ENCODE assay signal across 13 cellular contexts in genomic region chr3:123816673-123817207, GRCh38.
DNase-seq lines count a peak whose midpoint lies in the region; ATAC-seq, FAIRE-seq and TF ChIP-seq lines count a peak whose summit lies in the region.
"Had no signal": no experiment of that assay in that cellular context is flagged by ENCODE, and none has a peak within 500 bp of the region (broad histone marks: within the 10 kb centered on the region; RNA-seq: fewer than 3 reads in every experiment).

No MANE protein-coding gene starts in this region.

- TF ChIP-seq POLR2A in upper lobe of left lung (IDR thresholded peaks at IDR 0.05): no peak

- H3K27ac ChIP-seq in astrocyte (ENCODE audit: low read depth, low read length) (peak overlapping the region; percentile 85), upper lobe of left lung (peak overlapping the region in 3 of 4 donors; percentile 30 to 65 (median 51))
- H3K27ac ChIP-seq: neutrophil had no signal

- H3K27me3 ChIP-seq in astrocyte (ENCODE audit: insufficient read depth, low read length) (no peaks in the 10 kb centered on the region), upper lobe of left lung (no peaks in the 10 kb centered on the region)
- H3K27me3 ChIP-seq: neutrophil had no signal

- peak; percentile 70 for FAIRE-seq in astrocyte (lab: Jason Lieb, UNC)
- FAIRE-seq in GM19239 (lab: Jason Lieb, UNC): no peak

- peak overlapping the region; percentile 66 for H3K4me2 ChIP-seq in astrocyte (ENCODE audit: low read length)

- H3K9me3 ChIP-seq in astrocyte (ENCODE audit: insufficient read depth, low read depth, low read length) (no peaks in the 10 kb centered on the region), upper lobe of left lung (no peaks in the 10 kb centered on the region)
- H3K9me3 ChIP-seq: neutrophil had no signal

- 55 to 56% methylated on average over 5 of the region's 5 CpGs for WGBS in upper lobe of left lung, 2 donors

- H3K27ac Mint-ChIP-seq in astrocyte (ENCODE audit: unreplicated experiment): peak overlapping the region; percentile 37
- no peak overlapping the region for H3K27ac Mint-ChIP-seq in activated T-cell treated with anti-CD3 and anti-CD28 coated beads, Interleukin-2, amount 50 U/mL, for 24 hours

- no peaks in the 10 kb centered on the region for H3K27me3 Mint-ChIP-seq in astrocyte (ENCODE audit: low read depth, unreplicated experiment)
- peaks cover 7% of the 10 kb centered on the region for H3K27me3 Mint-ChIP-seq in activated T-cell treated with anti-CD3 and anti-CD28 coated beads, Interleukin-2, amount 50 U/mL, for 24 hours

- H3K36me3 Mint-ChIP-seq in astrocyte (ENCODE audit: low read depth, unreplicated experiment): peaks cover 17% of the 10 kb centered on the region
- no peaks in the 10 kb centered on the region for H3K36me3 Mint-ChIP-seq in activated T-cell treated with anti-CD3 and anti-CD28 coated beads, Interleukin-2, amount 50 U/mL, for 24 hours (ENCODE audit: low read depth)

- H3K4me1 Mint-ChIP-seq in astrocyte (ENCODE audit: low read depth, unreplicated experiment): peaks cover 44% of the 10 kb centered on the region
- no peaks in the 10 kb centered on the region for H3K4me1 Mint-ChIP-seq in activated T-cell treated with anti-CD3 and anti-CD28 coated beads, Interleukin-2, amount 50 U/mL, for 24 hours (ENCODE audit: low read depth)

- no peaks in the 10 kb centered on the region for H3K36me3 ChIP-seq in astrocyte (ENCODE audit: insufficient read depth, low read length)
- H3K36me3 ChIP-seq in upper lobe of left lung: no peaks in the 10 kb centered on the region
- H3K36me3 ChIP-seq: neutrophil had no signal

- TF ChIP-seq EP300 in upper lobe of left lung (IDR thresholded peaks at IDR 0.05): no peak

- no peak overlapping the region for H2AFZ ChIP-seq in astrocyte (ENCODE audit: low read depth, low read length)

- peak in 1 of 2 donors; percentile 8 for ATAC-seq in upper lobe of left lung (ENCODE audit: low FRiP score in 2 of 2)

- peaks cover 2% of the 10 kb centered on the region for H3K9me3 Mint-ChIP-seq in astrocyte (ENCODE audit: unreplicated experiment)
- no peaks in the 10 kb centered on the region for H3K9me3 Mint-ChIP-seq in activated T-cell treated with anti-CD3 and anti-CD28 coated beads, Interleukin-2, amount 50 U/mL, for 24 hours

- TF ChIP-seq CTCF in astrocyte (IDR thresholded peaks at IDR 0.05; ENCODE audit: insufficient read depth, low read depth, low read length) (no peak), upper lobe of left lung (IDR thresholded peaks at IDR 0.05) (no peak)

- peaks cover 7% of the 10 kb centered on the region for H3K79me2 ChIP-seq in astrocyte (ENCODE audit: insufficient read depth, low read length)

- H3K4me1 ChIP-seq in astrocyte (ENCODE audit: insufficient read depth, low read length): peaks cover 54% of the 10 kb centered on the region
- peaks cover 0 to 5% (median 3%) of the 10 kb centered on the region in 4 donors for H3K4me1 ChIP-seq in upper lobe of left lung

- H3K9ac ChIP-seq in astrocyte (ENCODE audit: low read length): peak overlapping the region; percentile 51

- DNase-seq in HS-27A (ENCODE audit: low read depth) (peak; percentile 91), astrocyte (ENCODE audit: low read depth) (peak; percentile 95), kidney glomerular epithelial cell (lab: John Stamatoyannopoulos, UW) (peak; percentile 78), upper lobe of left lung (no peak), T-helper 2 cell (no peak), GM19239 (ENCODE audit: insufficient read length, low spot score) (no peak)
- no peak for DNase-seq in activated T-cell treated with anti-CD3 and anti-CD28 coated beads, Interleukin-2, amount 50 U/mL, for 24 hours
- DNase-seq: activated CD4-positive, alpha-beta T cell treated with anti-CD3 and anti-CD28 coated beads for 1 hour; activated effector memory CD4-positive, alpha-beta T cell treated with anti-CD3 and anti-CD28 coated beads, Interleukin-2, amount 50 U/mL, for 16 hours; DMS53; SIG-M5; substantia nigra had no signal

- H3K4me3 Mint-ChIP-seq in astrocyte (ENCODE audit: unreplicated experiment): peak overlapping the region; percentile 27
- H3K4me3 Mint-ChIP-seq in activated T-cell treated with anti-CD3 and anti-CD28 coated beads, Interleukin-2, amount 50 U/mL, for 24 hours: no peak overlapping the region

- no peak overlapping the region for H3K4me3 ChIP-seq in astrocyte (ENCODE audit: insufficient read depth, low read depth, low read length)
- no peak overlapping the region for H3K4me3 ChIP-seq in upper lobe of left lung

- no peaks in the 10 kb centered on the region for H4K20me1 ChIP-seq in astrocyte (ENCODE audit: insufficient read depth, low read length)

Comparison
In these comparisons a context has a peak if more than half of its experiments do, and no peak if none do; other contexts are left out.
1. DNase-seq: peak in HS-27A (single experiment), astrocyte (single experiment) and kidney glomerular epithelial cell (single experiment); none in upper lobe of left lung (0 of 2), T-helper 2 cell (0 of 5), GM19239 (single experiment) and activated T-cell treated with anti-CD3 and anti-CD28 coated beads, Interleukin-2, amount 50 U/mL, for 24 hours (single experiment).